ENCODE assay signal across 1 cellular context in the genomic region with DNA sequence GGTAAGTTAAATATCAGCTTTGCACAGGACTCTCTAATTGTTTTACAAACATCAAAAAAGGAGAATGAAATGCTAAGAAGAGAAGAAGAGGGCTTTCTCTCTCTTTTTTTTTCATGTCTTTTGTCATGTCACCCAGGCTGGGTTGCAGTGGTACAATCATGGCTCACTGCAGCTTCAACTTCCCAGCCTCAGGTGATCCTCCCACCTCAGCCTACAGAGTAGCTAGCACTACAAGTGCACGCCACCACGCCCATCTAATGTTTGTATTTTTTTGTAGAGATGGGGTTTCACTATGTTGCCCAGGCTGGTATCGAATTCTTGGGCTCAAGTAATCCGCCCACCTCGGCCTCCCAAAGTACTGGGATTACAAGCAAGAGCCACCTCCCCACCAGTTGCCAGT.
TF ChIP-seq lines count a peak whose summit lies in the region.

No MANE protein-coding gene starts in this region.

TF ChIP-seq in WTC11, 78 proteins besides CTCF, POLR2A, EP300 and RAD21 (continued from another document):
- TF ChIP-seq, protein P1, sequence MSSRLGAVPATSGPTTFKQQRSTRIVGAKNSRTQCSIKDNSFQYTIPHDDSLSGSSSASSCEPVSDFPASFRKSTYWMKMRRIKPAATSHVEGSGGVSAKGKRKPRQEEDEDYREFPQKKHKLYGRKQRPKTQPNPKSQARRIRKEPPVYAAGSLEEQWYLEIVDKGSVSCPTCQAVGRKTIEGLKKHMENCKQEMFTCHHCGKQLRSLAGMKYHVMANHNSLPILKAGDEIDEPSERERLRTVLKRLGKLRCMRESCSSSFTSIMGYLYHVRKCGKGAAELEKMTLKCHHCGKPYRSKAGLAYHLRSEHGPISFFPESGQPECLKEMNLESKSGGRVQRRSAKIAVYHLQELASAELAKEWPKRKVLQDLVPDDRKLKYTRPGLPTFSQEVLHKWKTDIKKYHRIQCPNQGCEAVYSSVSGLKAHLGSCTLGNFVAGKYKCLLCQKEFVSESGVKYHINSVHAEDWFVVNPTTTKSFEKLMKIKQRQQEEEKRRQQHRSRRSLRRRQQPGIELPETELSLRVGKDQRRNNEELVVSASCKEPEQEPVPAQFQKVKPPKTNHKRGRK (CRISPR knock-in tag; IDR thresholded peaks at IDR 0.05; ENCODE audit: borderline replicate concordance), result no peak
- no peak for TF ChIP-seq FOXK1 (CRISPR knock-in tag; IDR thresholded peaks at IDR 0.05)
- TF ChIP-seq FOXP1 (CRISPR knock-in tag; IDR thresholded peaks at IDR 0.05; ENCODE audit: borderline replicate concordance), result no peak
- TF ChIP-seq GTF2I (CRISPR knock-in tag; conservative IDR thresholded peaks at IDR 0.05), result no peak
- TF ChIP-seq, protein P2, sequence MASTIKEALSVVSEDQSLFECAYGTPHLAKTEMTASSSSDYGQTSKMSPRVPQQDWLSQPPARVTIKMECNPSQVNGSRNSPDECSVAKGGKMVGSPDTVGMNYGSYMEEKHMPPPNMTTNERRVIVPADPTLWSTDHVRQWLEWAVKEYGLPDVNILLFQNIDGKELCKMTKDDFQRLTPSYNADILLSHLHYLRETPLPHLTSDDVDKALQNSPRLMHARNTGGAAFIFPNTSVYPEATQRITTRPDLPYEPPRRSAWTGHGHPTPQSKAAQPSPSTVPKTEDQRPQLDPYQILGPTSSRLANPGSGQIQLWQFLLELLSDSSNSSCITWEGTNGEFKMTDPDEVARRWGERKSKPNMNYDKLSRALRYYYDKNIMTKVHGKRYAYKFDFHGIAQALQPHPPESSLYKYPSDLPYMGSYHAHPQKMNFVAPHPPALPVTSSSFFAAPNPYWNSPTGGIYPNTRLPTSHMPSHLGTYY (CRISPR knock-in tag; IDR thresholded peaks at IDR 0.05), result no peak
